Comparison of ENCODE assay signal across 16 cellular contexts in genomic region chr12:6135071-6135470, GRCh38.
"Had no signal": no experiment of that assay in that cellular context is flagged by ENCODE, and none has a peak within 500 bp of the region (broad histone marks: within the 10 kb centered on the region; RNA-seq: fewer than 3 reads in every experiment).

No MANE protein-coding gene starts in this region.

- DNase-seq: activated CD4-positive, alpha-beta T cell treated with anti-CD3 and anti-CD28 coated beads, Interleukin-2, amount 50 U/mL, for 1 hour; activated naive CD4-positive, alpha-beta T cell treated with anti-CD3 and anti-CD28 coated beads, Interleukin-2, amount 50 U/mL, for 16 hours; activated T-cell treated with anti-CD3 and anti-CD28 coated beads, Interleukin-2, amount 50 U/mL, for 1 hour; anterior cingulate cortex; glutamatergic neuron; immature natural killer cell; left ventricle myocardium inferior; mesendoderm; psoas muscle; right lobe of liver; stimulated activated CD4-positive, alpha-beta T cell treated with anti-CD3 and anti-CD28 coated beads, Interleukin-2, amount 100 ng/mL, for 24 hours; stimulated activated naive B cell treated with anti-CD40 and anti-IgM and Interleukin-4, amounts not matched to agents 10 μg/mL and 1 μg/mL and 100 μg/mL, for 72 hours; T-helper 17 cell had no signal

- H3K4me1 Mint-ChIP-seq: immature natural killer cell had no signal

- H3K4me3 ChIP-seq: breast epithelium, left ventricle myocardium inferior, psoas muscle, right lobe of liver had no signal

- H3K36me3 ChIP-seq: breast epithelium, left ventricle myocardium inferior, right lobe of liver had no signal

- H3K27ac Mint-ChIP-seq: immature natural killer cell; nephron; stimulated activated naive B cell treated with anti-CD40 and anti-IgM and Interleukin-4, amounts not matched to agents 10 μg/mL and 1 μg/mL and 100 μg/mL, for 72 hours; T-helper 17 cell; type B pancreatic cell had no signal

- H3K4me3 Mint-ChIP-seq: immature natural killer cell; nephron; stimulated activated naive B cell treated with anti-CD40 and anti-IgM and Interleukin-4, amounts not matched to agents 10 μg/mL and 1 μg/mL and 100 μg/mL, for 72 hours; T-helper 17 cell; type B pancreatic cell had no signal

- H3K27me3 Mint-ChIP-seq: T-helper 17 cell, type B pancreatic cell had no signal

- H3K9me3 ChIP-seq: breast epithelium, psoas muscle, right lobe of liver had no signal

- H3K9me3 Mint-ChIP-seq: immature natural killer cell had no signal

- H3K27me3 ChIP-seq: right lobe of liver had no signal

- H3K4me1 ChIP-seq: breast epithelium, psoas muscle had no signal

- ATAC-seq: psoas muscle; stimulated activated naive B cell treated with anti-CD40 and anti-IgM and Interleukin-4, amounts not matched to agents 10 μg/mL and 1 μg/mL and 100 μg/mL, for 72 hours; T-helper 17 cell had no signal

- H3K27ac ChIP-seq: breast epithelium, left ventricle myocardium inferior, psoas muscle, right lobe of liver had no signal
